ENCODE assay signal across 32 cellular contexts in genomic region chr18:49344825-49345224, GRCh38.
"Had no signal": no experiment of that assay in that cellular context is flagged by ENCODE, and none has a peak within 500 bp of the region (broad histone marks: within the 10 kb centered on the region; RNA-seq: fewer than 3 reads in every experiment).

No MANE protein-coding gene starts in this region.

- H3K27me3 ChIP-seq: MG63 had no signal

- H3K4me3 ChIP-seq: MG63 had no signal

- H3K9me3 ChIP-seq: MG63 had no signal

- H3K27ac ChIP-seq: KMS-11 had no signal

- DNase-seq: Karpas-422, MG63, MM.1S, NCI-H1048, NCI-H1092, NCI-H1092 treated with DMSO at 0.1 percent for 48 hours, NCI-H1105, NCI-H1105 treated with DMSO at 0.1 percent for 48 hours, NCI-H1417, NCI-H1417 treated with DMSO at 0.1 percent for 48 hours, NCI-H1436, NCI-H1436 treated with DMSO at 0.1 percent for 48 hours, NCI-H146, NCI-H1694, NCI-H1694 treated with DMSO at 0.1 percent for 48 hours, NCI-H187, NCI-H187 treated with DMSO at 0.1 percent for 48 hours, NCI-H1930, NCI-H2029, NCI-H2029 treated with DMSO at 0.1 percent for 48 hours, NCI-H2081, NCI-H2081 treated with DMSO at 0.1 percent for 48 hours, NCI-H2107, NCI-H2171, NCI-H2171 treated with DMSO at 0.1 percent for 48 hours, NCI-H2227 treated with DMSO at 0.1 percent for 48 hours, NCI-H226, NCI-H345, NCI-H446, NCI-H446 treated with DMSO at 0.1 percent for 48 hours, NCI-H510A had no signal

- H3K36me3 ChIP-seq: MG63 had no signal

- H3K9ac ChIP-seq: KMS-11 had no signal
